15 cellular contexts compared by ENCODE assay signal in genomic region chr15:98824595-98824994, GRCh38.
DNase-seq lines count a peak whose midpoint lies in the region; ATAC-seq, FAIRE-seq and TF ChIP-seq lines count a peak whose summit lies in the region.
"Had no signal": no experiment of that assay in that cellular context is flagged by ENCODE, and none has a peak within 500 bp of the region (broad histone marks: within the 10 kb centered on the region; RNA-seq: fewer than 3 reads in every experiment).

No MANE protein-coding gene starts in this region.

- no peaks in the 10 kb centered on the region for H3K27me3 ChIP-seq in HUES48 (ENCODE audit: control insufficient read depth, insufficient read depth, low read length)
- H3K27me3 ChIP-seq in astrocyte (ENCODE audit: insufficient read depth, low read length), result no peaks in the 10 kb centered on the region
- H3K27me3 ChIP-seq in iPS-20b (ENCODE audit: insufficient read depth, low read length), result no peaks in the 10 kb centered on the region

- no peak for FAIRE-seq in astrocyte (lab: Jason Lieb, UNC)
- FAIRE-seq: A549, GM12892, K562 had no signal

- peaks cover 85% of the 10 kb centered on the region for H3K79me2 ChIP-seq in astrocyte (ENCODE audit: insufficient read depth, low read length)

- H3K27ac ChIP-seq in HUES48 (ENCODE audit: low read depth, low read length) (peak overlapping the region; percentile 94), astrocyte (ENCODE audit: low read depth, low read length) (no peak overlapping the region), iPS-20b (ENCODE audit: low read length) (no peak overlapping the region)
- H3K27ac ChIP-seq: A549 had no signal

- no peak for TF ChIP-seq CTCF in astrocyte (IDR thresholded peaks at IDR 0.05; ENCODE audit: insufficient read depth, low read depth, low read length)

- H3K4me1 ChIP-seq in HUES48 (ENCODE audit: control insufficient read depth, insufficient read depth, low read length) (peaks cover 79% of the 10 kb centered on the region), astrocyte (ENCODE audit: insufficient read depth, low read length) (peaks cover 15% of the 10 kb centered on the region), iPS-20b (ENCODE audit: insufficient read depth, low read length) (peaks cover 74% of the 10 kb centered on the region)

- peaks cover under 1% of the 10 kb centered on the region for H3K9me3 ChIP-seq in HUES48 (ENCODE audit: control insufficient read depth, insufficient read depth, low read length)
- H3K9me3 ChIP-seq in astrocyte (ENCODE audit: insufficient read depth, low read depth, low read length), result peaks cover 2% of the 10 kb centered on the region
- H3K9me3 ChIP-seq in iPS-20b (ENCODE audit: insufficient read depth, low read depth, low read length), result peaks cover 6% of the 10 kb centered on the region; the same call in 1 of the 2 replicates

- peaks cover 8% of the 10 kb centered on the region for H3K9me3 Mint-ChIP-seq in astrocyte (ENCODE audit: unreplicated experiment)

- no peak overlapping the region for H3K4me3 Mint-ChIP-seq in astrocyte (ENCODE audit: unreplicated experiment)
- H3K4me3 Mint-ChIP-seq: CD14-positive monocyte; CD8-positive, alpha-beta T cell had no signal

- H3K36me3 ChIP-seq in HUES48 (ENCODE audit: control insufficient read depth, insufficient read depth, low read length), result no peaks in the 10 kb centered on the region
- H3K36me3 ChIP-seq in astrocyte (ENCODE audit: insufficient read depth, low read length), result no peaks in the 10 kb centered on the region
- H3K36me3 ChIP-seq in iPS-20b (ENCODE audit: insufficient read depth, low read depth, low read length), result no peaks in the 10 kb centered on the region

- H3K27ac Mint-ChIP-seq in astrocyte (ENCODE audit: unreplicated experiment), result peak overlapping the region; percentile 60
- H3K27ac Mint-ChIP-seq: CD8-positive, alpha-beta T cell had no signal

- H2AFZ ChIP-seq in astrocyte (ENCODE audit: low read depth, low read length), result no peak overlapping the region

- no peak overlapping the region for H3K4me2 ChIP-seq in astrocyte (ENCODE audit: low read length)
- H3K4me2 ChIP-seq: A549 had no signal

- H4K20me1 ChIP-seq in astrocyte (ENCODE audit: insufficient read depth, low read length), result peaks cover 52% of the 10 kb centered on the region

- no peak for DNase-seq in astrocyte (ENCODE audit: low read depth)
- no peak for DNase-seq in activated CD8-positive, alpha-beta memory T cell treated with anti-CD3 and anti-CD28 coated beads for 24 hours
- DNase-seq: CD8-positive, alpha-beta T cell; COR-L47; DND-41; GDM1; H9 had no signal

- H3K36me3 Mint-ChIP-seq in astrocyte (ENCODE audit: low read depth, unreplicated experiment), result peaks cover 31% of the 10 kb centered on the region

- H3K4me3 ChIP-seq in HUES48 (ENCODE audit: low read depth, low read length) (no peak overlapping the region), astrocyte (ENCODE audit: insufficient read depth, low read depth, low read length) (no peak overlapping the region), iPS-20b (ENCODE audit: low read length) (no peak overlapping the region)
- H3K4me3 ChIP-seq: A549, K562 had no signal

- no peaks in the 10 kb centered on the region for H3K27me3 Mint-ChIP-seq in astrocyte (ENCODE audit: low read depth, unreplicated experiment)

- peaks cover 18% of the 10 kb centered on the region for H3K4me1 Mint-ChIP-seq in astrocyte (ENCODE audit: low read depth, unreplicated experiment)

- no peak for ATAC-seq in HG03571 (IDR thresholded peaks at IDR 0.05; ENCODE audit: unreplicated experiment)
- no peak for ATAC-seq in GM19023 (IDR thresholded peaks at IDR 0.05; ENCODE audit: unreplicated experiment)
- ATAC-seq: A549; CD8-positive, alpha-beta T cell; K562 had no signal

- H3K9ac ChIP-seq in HUES48 (ENCODE audit: low read depth, low read length) (no peak overlapping the region), astrocyte (ENCODE audit: low read length) (no peak overlapping the region), iPS-20b (ENCODE audit: low read depth, low read length) (0 out of 2 replicates have a peak overlapping the region, but pooled peaks have one; percentile 70)
